Comparison of ENCODE assay signal across 2 cellular contexts in the genomic region with DNA sequence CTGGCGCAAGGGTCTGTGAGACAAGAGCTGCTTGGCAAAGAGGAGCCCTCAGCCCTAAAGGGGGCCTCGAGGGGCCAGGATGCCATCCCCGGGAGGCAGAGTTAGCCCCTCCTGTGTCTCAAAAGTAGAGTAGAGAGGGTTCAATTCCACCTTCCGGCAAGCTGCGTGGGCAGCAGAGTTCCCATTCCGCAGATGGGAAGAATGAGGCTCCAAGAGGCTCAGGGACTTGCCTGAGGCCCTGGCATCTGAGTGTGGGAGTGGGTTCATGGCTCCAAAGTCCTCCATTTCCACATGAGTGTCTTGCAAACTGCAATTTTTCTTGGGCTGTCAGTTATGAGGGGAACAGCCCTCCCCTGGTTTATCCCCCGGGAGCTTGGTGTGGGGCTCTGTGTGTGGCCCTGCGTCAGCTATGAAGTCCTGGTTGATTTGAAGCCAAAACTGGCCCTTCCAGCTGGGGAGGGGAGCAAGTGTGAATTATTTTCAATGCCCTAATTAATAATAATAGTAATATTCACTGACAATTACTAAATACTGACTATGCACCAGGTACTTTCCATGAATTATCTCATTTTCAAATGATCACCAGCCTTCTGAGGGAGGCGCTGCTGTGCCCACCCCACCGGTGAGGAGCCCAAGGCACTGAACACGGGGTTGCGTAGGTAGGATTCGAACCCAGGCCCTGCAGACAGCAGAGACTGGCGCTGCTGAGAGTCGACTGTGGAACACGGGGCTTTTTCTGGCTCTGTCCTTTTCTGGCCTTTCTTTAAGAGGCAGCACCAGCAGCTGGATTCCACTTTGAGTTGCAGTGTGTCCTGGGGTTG.
A peak's percentile ranks its signal among the peaks of the same experiment; 100 is the strongest.
TF ChIP-seq lines count a peak whose summit lies in the region.

No MANE protein-coding gene starts in this region.

TF ChIP-seq in HepG2, 621 proteins besides CTCF, POLR2A, EP300 and RAD21 (continues in another document):
- no peak for TF ChIP-seq ZNF577 (CRISPR knock-in tag; IDR thresholded peaks at IDR 0.05; ENCODE audit: borderline replicate concordance, low read depth)
- 0 out of 2 replicates have a peak, but pooled peaks have one; percentile 30 for TF ChIP-seq ESRRA (CRISPR knock-in tag; IDR thresholded peaks at IDR 0.05; ENCODE audit: low read depth)
- peak; percentile 71; the same call in 1 of the 2 replicates for TF ChIP-seq ZNF143 (CRISPR knock-in tag; IDR thresholded peaks at IDR 0.05)
- TF ChIP-seq POLR2AphosphoS5 (IDR thresholded peaks at IDR 0.05; ENCODE audit: low read depth, low read length): no peak
- peak; percentile 94 for TF ChIP-seq ZNF629 (CRISPR knock-in tag; conservative IDR thresholded peaks at IDR 0.05)
- TF ChIP-seq PRDM15 (CRISPR knock-in tag; IDR thresholded peaks at IDR 0.05): no peak
- no peak for TF ChIP-seq ZNF75D (CRISPR knock-in tag; IDR thresholded peaks at IDR 0.05; ENCODE audit: borderline replicate concordance)
- TF ChIP-seq, protein P1, sequence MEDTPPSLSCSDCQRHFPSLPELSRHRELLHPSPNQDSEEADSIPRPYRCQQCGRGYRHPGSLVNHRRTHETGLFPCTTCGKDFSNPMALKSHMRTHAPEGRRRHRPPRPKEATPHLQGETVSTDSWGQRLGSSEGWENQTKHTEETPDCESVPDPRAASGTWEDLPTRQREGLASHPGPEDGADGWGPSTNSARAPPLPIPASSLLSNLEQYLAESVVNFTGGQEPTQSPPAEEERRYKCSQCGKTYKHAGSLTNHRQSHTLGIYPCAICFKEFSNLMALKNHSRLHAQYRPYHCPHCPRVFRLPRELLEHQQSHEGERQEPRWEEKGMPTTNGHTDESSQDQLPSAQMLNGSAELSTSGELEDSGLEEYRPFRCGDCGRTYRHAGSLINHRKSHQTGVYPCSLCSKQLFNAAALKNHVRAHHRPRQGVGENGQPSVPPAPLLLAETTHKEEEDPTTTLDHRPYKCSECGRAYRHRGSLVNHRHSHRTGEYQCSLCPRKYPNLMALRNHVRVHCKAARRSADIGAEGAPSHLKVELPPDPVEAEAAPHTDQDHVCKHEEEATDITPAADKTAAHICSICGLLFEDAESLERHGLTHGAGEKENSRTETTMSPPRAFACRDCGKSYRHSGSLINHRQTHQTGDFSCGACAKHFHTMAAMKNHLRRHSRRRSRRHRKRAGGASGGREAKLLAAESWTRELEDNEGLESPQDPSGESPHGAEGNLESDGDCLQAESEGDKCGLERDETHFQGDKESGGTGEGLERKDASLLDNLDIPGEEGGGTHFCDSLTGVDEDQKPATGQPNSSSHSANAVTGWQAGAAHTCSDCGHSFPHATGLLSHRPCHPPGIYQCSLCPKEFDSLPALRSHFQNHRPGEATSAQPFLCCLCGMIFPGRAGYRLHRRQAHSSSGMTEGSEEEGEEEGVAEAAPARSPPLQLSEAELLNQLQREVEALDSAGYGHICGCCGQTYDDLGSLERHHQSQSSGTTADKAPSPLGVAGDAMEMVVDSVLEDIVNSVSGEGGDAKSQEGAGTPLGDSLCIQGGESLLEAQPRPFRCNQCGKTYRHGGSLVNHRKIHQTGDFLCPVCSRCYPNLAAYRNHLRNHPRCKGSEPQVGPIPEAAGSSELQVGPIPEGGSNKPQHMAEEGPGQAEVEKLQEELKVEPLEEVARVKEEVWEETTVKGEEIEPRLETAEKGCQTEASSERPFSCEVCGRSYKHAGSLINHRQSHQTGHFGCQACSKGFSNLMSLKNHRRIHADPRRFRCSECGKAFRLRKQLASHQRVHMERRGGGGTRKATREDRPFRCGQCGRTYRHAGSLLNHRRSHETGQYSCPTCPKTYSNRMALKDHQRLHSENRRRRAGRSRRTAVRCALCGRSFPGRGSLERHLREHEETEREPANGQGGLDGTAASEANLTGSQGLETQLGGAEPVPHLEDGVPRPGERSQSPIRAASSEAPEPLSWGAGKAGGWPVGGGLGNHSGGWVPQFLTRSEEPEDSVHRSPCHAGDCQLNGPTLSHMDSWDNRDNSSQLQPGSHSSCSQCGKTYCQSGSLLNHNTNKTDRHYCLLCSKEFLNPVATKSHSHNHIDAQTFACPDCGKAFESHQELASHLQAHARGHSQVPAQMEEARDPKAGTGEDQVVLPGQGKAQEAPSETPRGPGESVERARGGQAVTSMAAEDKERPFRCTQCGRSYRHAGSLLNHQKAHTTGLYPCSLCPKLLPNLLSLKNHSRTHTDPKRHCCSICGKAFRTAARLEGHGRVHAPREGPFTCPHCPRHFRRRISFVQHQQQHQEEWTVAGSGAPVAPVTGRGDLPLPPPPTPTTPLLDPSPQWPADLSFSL (CRISPR knock-in tag; IDR thresholded peaks at IDR 0.05): no peak
- TF ChIP-seq ZNF598 (CRISPR knock-in tag; IDR thresholded peaks at IDR 0.05; ENCODE audit: borderline replicate concordance): no peak
- TF ChIP-seq KLF16 (CRISPR knock-in tag; IDR thresholded peaks at IDR 0.05): no peak
- TF ChIP-seq DR1 (CRISPR knock-in tag; IDR thresholded peaks at IDR 0.05): no peak
- TF ChIP-seq KDM2A (CRISPR knock-in tag; IDR thresholded peaks at IDR 0.05; ENCODE audit: borderline replicate concordance, low read depth): 0 out of 2 replicates have a peak, but pooled peaks have one; percentile 28
- no peak for TF ChIP-seq TBL1XR1 (IDR thresholded peaks at IDR 0.05; ENCODE audit: borderline replicate concordance, low read length, partially characterized antibody)
- TF ChIP-seq ZNF225 (CRISPR knock-in tag; IDR thresholded peaks at IDR 0.05): no peak
- TF ChIP-seq TBP (CRISPR knock-in tag; IDR thresholded peaks at IDR 0.05): no peak
- TF ChIP-seq REPIN1 (CRISPR knock-in tag; IDR thresholded peaks at IDR 0.05; ENCODE audit: borderline replicate concordance, low read depth): peak; percentile 25; the same call in 1 of the 2 replicates
- TF ChIP-seq ZNF879 (CRISPR knock-in tag; IDR thresholded peaks at IDR 0.05): no peak
- no peak for TF ChIP-seq ZNF616 (CRISPR knock-in tag; IDR thresholded peaks at IDR 0.05; ENCODE audit: low read depth)
- TF ChIP-seq ZNF547 (CRISPR knock-in tag; IDR thresholded peaks at IDR 0.05): peak; percentile 55; the same call in 1 of the 2 replicates

TF ChIP-seq in K562, 482 proteins besides CTCF, POLR2A, EP300 and RAD21:
- TF ChIP-seq SIN3B (IDR thresholded peaks at IDR 0.05; ENCODE audit: low read depth): no peak
- 0 out of 2 replicates have a peak, but pooled peaks have one; percentile 34 for TF ChIP-seq ADNP (tag; IDR thresholded peaks at IDR 0.05)
- no peak for TF ChIP-seq MXD1 (CRISPR knock-in tag; IDR thresholded peaks at IDR 0.05; ENCODE audit: borderline replicate concordance, poor library complexity, severe bottlenecking)
- peak; percentile 2 for TF ChIP-seq RBM25 (IDR thresholded peaks at IDR 0.05; ENCODE audit: low read depth, low read length, severe bottlenecking)
- TF ChIP-seq THRAP3 (IDR thresholded peaks at IDR 0.05; ENCODE audit: borderline replicate concordance): no peak
